27 cellular contexts compared by ENCODE assay signal in genomic region chr7:43244232-43244631, GRCh38.
A peak's percentile ranks its signal among the peaks of the same experiment; 100 is the strongest.
DNase-seq lines count a peak whose midpoint lies in the region; ATAC-seq and TF ChIP-seq lines count a peak whose summit lies in the region.
"Had no signal": no experiment of that assay in that cellular context is flagged by ENCODE, and none has a peak within 500 bp of the region (broad histone marks: within the 10 kb centered on the region; RNA-seq: fewer than 3 reads in every experiment).

No MANE protein-coding gene starts in this region.

- H3K27me3 ChIP-seq in PC-3 (ENCODE audit: low read length): no peaks in the 10 kb centered on the region
- H3K27me3 ChIP-seq: adrenal gland had no signal

- H4K20me1 ChIP-seq in PC-3 (ENCODE audit: low read length): no peaks in the 10 kb centered on the region

- no peaks in the 10 kb centered on the region for H3K79me2 ChIP-seq in PC-3 (ENCODE audit: low read length)
- H3K79me2 ChIP-seq: parathyroid adenoma had no signal

- no peaks in the 10 kb centered on the region for H3K9me2 ChIP-seq in PC-3 (replicated peaks; ENCODE audit: low read length)

- no peak overlapping the region for H3K4me3 ChIP-seq in PC-3 (ENCODE audit: low read length)
- no peak overlapping the region for H3K4me3 ChIP-seq in fibroblast of mammary gland (ENCODE audit: control insufficient read depth, low read depth, low read length)
- H3K4me3 ChIP-seq: adrenal gland, thoracic aorta had no signal

- POLR2A ChIA-PET in PC-3 (lab: Charles Lee; ENCODE audit: unreplicated experiment): interaction anchor here (0.5 kb wide), 1 partner anchor 311 kb away, joined by 3 read pairs; no protein-coding TSS in a partner anchor

- H3K27ac ChIP-seq in PC-3 (ENCODE audit: low read length): no peak overlapping the region
- H3K27ac ChIP-seq: adrenal gland, epithelial cell of prostate, parathyroid adenoma, thoracic aorta had no signal

- TF ChIP-seq CTCF in PC-3 (conservative IDR thresholded peaks at IDR 0.05; ENCODE audit: low read depth, low read length) (no peak), fibroblast of mammary gland (conservative IDR thresholded peaks at IDR 0.05; ENCODE audit: control insufficient read depth, insufficient read depth, low read depth, low read length) (no peak)

- H3K4me2 ChIP-seq in PC-3 (ENCODE audit: low read length): no peak overlapping the region

- intact Hi-C loops in PC-3 (cut with micrococcal nuclease): no loop called here

- DNase-seq in A172 (ENCODE audit: low spot score) (peak; percentile 41), EH (ENCODE audit: low read depth) (peak; percentile 29), PC-3 (peak; percentile 41), fibroblast of mammary gland (ENCODE audit: low read depth) (peak; percentile 58), LoVo (ENCODE audit: low spot score) (no peak), GF-D8 (lab: John Stamatoyannopoulos, UW) (no peak), OCI-M2 (lab: John Stamatoyannopoulos, UW; ENCODE audit: unreplicated experiment) (no peak)
- DNase-seq: activated CD4-positive, alpha-beta T cell treated with anti-CD3 and anti-CD28 coated beads, Interleukin-2, amount 50 U/mL, for 48 hours; activated CD8-positive, alpha-beta memory T cell treated with anti-CD3 and anti-CD28 coated beads, Interleukin-2, amount 50 U/mL, for 4 hours; activated naive CD4-positive, alpha-beta T cell treated with anti-CD3 and anti-CD28 coated beads, Interleukin-2, amount 10 ng/mL, durations not matched to agents 7 days and 5 days; adrenal gland; DMS153; GDM1; glutamatergic neuron; GOT3; NCI-H1417 treated with DMSO at 0.1 percent for 48 hours; NCI-H2029 treated with DMSO at 0.1 percent for 48 hours; NCI-H524; OCI-M1; Right ventricle myocardium superior; small intestine; stimulated activated naive CD8-positive, alpha-beta T cell treated with anti-CD3 and anti-CD28 coated beads, Interleukin-15, Interleukin-2, amounts not matched to agents 100 U/mL and 50 U/mL, for 24 hours had no signal

- H3F3A ChIP-seq in PC-3 (ENCODE audit: low read length, unreplicated experiment): no peaks in the 10 kb centered on the region

- no peaks in the 10 kb centered on the region for H3K9me3 ChIP-seq in PC-3 (ENCODE audit: low read length)
- H3K9me3 ChIP-seq: adrenal gland, thoracic aorta had no signal

- H2AFZ ChIP-seq in PC-3 (ENCODE audit: low read length): no peak overlapping the region
- H2AFZ ChIP-seq: parathyroid adenoma had no signal

- ATAC-seq in PC-3: no peak
- ATAC-seq in GM19455 (IDR thresholded peaks at IDR 0.05; ENCODE audit: unreplicated experiment): no peak
- ATAC-seq: SK-N-SH treated with all-trans-retinoic acid at 6 μM for 48 hours; stimulated activated naive CD8-positive, alpha-beta T cell treated with anti-CD3 and anti-CD28 coated beads, Interleukin-15, Interleukin-2, amounts not matched to agents 100 U/mL and 50 U/mL, for 24 hours had no signal

- no peak overlapping the region for H3K9ac ChIP-seq in PC-3 (ENCODE audit: low read length)
- H3K9ac ChIP-seq: parathyroid adenoma had no signal

- no peaks in the 10 kb centered on the region for H3K36me3 ChIP-seq in PC-3 (ENCODE audit: low read depth, low read length)
- H3K36me3 ChIP-seq: adrenal gland, thoracic aorta had no signal

- CTCF ChIA-PET in PC-3 (lab: Charles Lee): no interaction called here

- H3K4me1 ChIP-seq in PC-3 (ENCODE audit: insufficient read depth, low read length): peaks cover 4% of the 10 kb centered on the region; the same call in 1 of the 2 replicates
- H3K4me1 ChIP-seq: adrenal gland had no signal

- no TSS peak for BruUV-seq in PC-3 (replicated peaks; lab: Mats Ljungman, UMichigan)

Comparison
In these comparisons a context has a peak if more than half of its experiments do, and no peak if none do; other contexts are left out.
1. DNase-seq: peak in A172 (single experiment), EH (single experiment), PC-3 (single experiment) and fibroblast of mammary gland (single experiment); none in LoVo (single experiment), GF-D8 (single experiment) and OCI-M2 (single experiment).